ENCODE assay signal across 8 cellular contexts in the genomic region with DNA sequence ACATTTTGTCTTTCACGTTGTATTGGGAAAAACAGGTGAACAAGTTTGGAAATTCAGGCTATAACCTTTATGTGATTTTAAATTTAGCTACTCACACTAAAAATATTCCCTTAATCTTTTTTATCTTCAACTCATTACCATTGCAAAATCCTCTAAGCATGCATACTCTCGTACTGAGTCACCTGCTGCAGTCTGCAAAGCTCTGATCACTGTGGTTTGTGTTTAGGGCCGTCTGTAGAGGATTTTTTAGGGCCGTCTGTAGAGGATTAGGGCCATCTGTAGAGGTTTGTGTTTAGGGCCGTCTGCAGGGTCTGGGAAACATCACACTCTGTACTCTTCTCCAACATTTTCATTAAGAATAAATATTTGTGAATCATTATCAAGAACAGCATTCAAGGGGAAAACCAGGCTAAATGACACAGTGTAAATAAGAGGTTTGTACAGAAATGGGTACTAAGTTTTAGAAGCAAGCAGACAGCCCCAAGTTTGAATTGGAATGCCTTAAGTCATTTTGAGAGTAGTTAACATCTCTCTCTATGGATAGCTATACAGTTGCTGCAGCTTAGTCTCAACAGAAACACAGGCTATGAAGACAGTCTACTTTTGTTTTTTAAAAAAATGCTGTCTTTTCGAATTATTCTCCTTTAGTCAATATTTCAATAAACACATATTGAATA.
DNase-seq lines count a peak whose midpoint lies in the region; ATAC-seq and TF ChIP-seq lines count a peak whose summit lies in the region.

No MANE protein-coding gene starts in this region.

- H3K36me3 ChIP-seq in adipocyte (ENCODE audit: control insufficient read depth, insufficient read depth, low read length, severe bottlenecking) (no peaks in the 10 kb centered on the region), mesodermal cell (ENCODE audit: control insufficient read depth, insufficient read depth, low read length) (no peaks in the 10 kb centered on the region)
- no peaks in the 10 kb centered on the region for H3K36me3 ChIP-seq in CD8-positive, alpha-beta T cell (ENCODE audit: insufficient read depth, low read length)

- peak; percentile 69 for ATAC-seq in HG03066 (IDR thresholded peaks at IDR 0.05; ENCODE audit: low read depth, unreplicated experiment)
- ATAC-seq in CD8-positive, alpha-beta T cell: no peak

- no peaks in the 10 kb centered on the region for H3K9me3 Mint-ChIP-seq in CD8-positive, alpha-beta T cell

- H3K27me3 ChIP-seq in adipocyte (replicated peaks; ENCODE audit: control insufficient read depth, insufficient read depth, low read length): no peaks in the 10 kb centered on the region
- no peaks in the 10 kb centered on the region for H3K27me3 ChIP-seq in CD8-positive, alpha-beta T cell (ENCODE audit: insufficient read depth, low read length)

- no peak for TF ChIP-seq CTCF in lower leg skin (IDR thresholded peaks at IDR 0.05)
- no peak for TF ChIP-seq CTCF in CD8-positive, alpha-beta T cell (IDR thresholded peaks at IDR 0.05)

- CTCF ChIA-PET in CD8-positive, alpha-beta T cell (lab: Charles Lee): no interaction called here

- no peak overlapping the region for H3K4me3 Mint-ChIP-seq in CD8-positive, alpha-beta T cell

- H3K27me3 Mint-ChIP-seq in CD8-positive, alpha-beta T cell (ENCODE audit: low read depth): peaks cover 11% of the 10 kb centered on the region

- POLR2A ChIA-PET in CD8-positive, alpha-beta T cell (lab: Charles Lee): no interaction called here

- H3K9me3 ChIP-seq in adipocyte (ENCODE audit: control insufficient read depth, low read length): peaks cover 3% of the 10 kb centered on the region
- H3K9me3 ChIP-seq in mesodermal cell (ENCODE audit: control insufficient read depth, low read length): no peaks in the 10 kb centered on the region
- no peaks in the 10 kb centered on the region for H3K9me3 ChIP-seq in CD8-positive, alpha-beta T cell (ENCODE audit: low read length)

- DNase-seq in ELR (ENCODE audit: low read depth): peak; percentile 90
- DNase-seq in adipocyte (ENCODE audit: low read depth): peak; percentile 94
- no peak for DNase-seq in lower leg skin (ENCODE audit: low spot score in 2 of 2)
- DNase-seq in stimulated activated CD4-positive, alpha-beta T cell treated with anti-CD3 and anti-CD28 coated beads, Interleukin-4, amount 100 ng/mL, for 24 hours: no peak
- no peak for DNase-seq in activated CD4-positive, alpha-beta T cell treated with anti-CD3 and anti-CD28 coated beads, Interleukin-2, amount 50 U/mL, for 48 hours
- no peak for DNase-seq in CD8-positive, alpha-beta T cell

- no peaks in the 10 kb centered on the region for H3K4me1 Mint-ChIP-seq in CD8-positive, alpha-beta T cell (ENCODE audit: low read depth)

- 60% methylated on average over 1 of the region's 6 CpGs; no CpG with 5 or more reads in 1 of the 2 experiments for WGBS in mesodermal cell (ENCODE audit: insufficient coverage in 2 of 2), 2 experiments
- WGBS in lower leg skin, 2 donors: 21 to 24% methylated on average over 6 of the region's 6 CpGs

- H3K4me1 ChIP-seq in adipocyte (ENCODE audit: control insufficient read depth, insufficient read depth, low read length) (peaks cover 31% of the 10 kb centered on the region), mesodermal cell (ENCODE audit: control insufficient read depth, insufficient read depth, low read length, poor library complexity, severe bottlenecking) (peaks cover 31% of the 10 kb centered on the region)
- H3K4me1 ChIP-seq in CD8-positive, alpha-beta T cell (ENCODE audit: insufficient read depth, low read length): no peaks in the 10 kb centered on the region

- H3K36me3 Mint-ChIP-seq in CD8-positive, alpha-beta T cell: no peaks in the 10 kb centered on the region

- no peak for TF ChIP-seq POLR2A in lower leg skin (IDR thresholded peaks at IDR 0.05)

- intact Hi-C loops in lower leg skin (cut with DNase I; ENCODE audit: low total_unique reads): no loop called here
- intact Hi-C loops in CD8-positive, alpha-beta T cell (cut with DNase I, micrococcal nuclease): no loop called here

- peak overlapping the region; percentile 52 for H3K9ac ChIP-seq in adipocyte (ENCODE audit: low read length)

- no peak overlapping the region for H3K27ac Mint-ChIP-seq in CD8-positive, alpha-beta T cell

- H3K4me3 ChIP-seq in adipocyte (ENCODE audit: low read length): peak overlapping the region; percentile 10
- no peak overlapping the region for H3K4me3 ChIP-seq in mesodermal cell (ENCODE audit: extremely low read depth, insufficient read depth, low read length, poor library complexity, severe bottlenecking)
- no peak overlapping the region for H3K4me3 ChIP-seq in lower leg skin (ENCODE audit: low read depth, poor library complexity, severe bottlenecking)
- H3K4me3 ChIP-seq in CD8-positive, alpha-beta T cell (ENCODE audit: low read depth, low read length): no peak overlapping the region

- peak overlapping the region; percentile 94 for H3K27ac ChIP-seq in mesodermal cell (ENCODE audit: low read depth, low read length, severe bottlenecking)
- no peak overlapping the region for H3K27ac ChIP-seq in CD8-positive, alpha-beta T cell (ENCODE audit: low read depth, low read length)

Comparison
In these comparisons a context has a peak if more than half of its experiments do, and no peak if none do; other contexts are left out.
1. DNase-seq: peak in ELR (single experiment) and adipocyte (single experiment); none in lower leg skin (0 of 2), stimulated activated CD4-positive, alpha-beta T cell treated with anti-CD3 and anti-CD28 coated beads, Interleukin-4, amount 100 ng/mL, for 24 hours (single experiment), activated CD4-positive, alpha-beta T cell treated with anti-CD3 and anti-CD28 coated beads, Interleukin-2, amount 50 U/mL, for 48 hours (0 of 2) and CD8-positive, alpha-beta T cell (0 of 7).